Comparison of ENCODE assay signal across 1 cellular context in genomic region chr2:147665035-147665434, GRCh38.
TF ChIP-seq lines count a peak whose summit lies in the region.

No MANE protein-coding gene starts in this region.

TF ChIP-seq in GM23338, 12 proteins besides CTCF, POLR2A, EP300 and RAD21 (continued from another document):
- TF ChIP-seq ETS1 (IDR thresholded peaks at IDR 0.05) (no peak), JUNB (IDR thresholded peaks at IDR 0.05; ENCODE audit: unreplicated experiment) (no peak), ZNF114 (CRISPR knock-in tag; IDR thresholded peaks at IDR 0.05) (no peak), EZH2phosphoT487 (IDR thresholded peaks at IDR 0.05; ENCODE audit: unreplicated experiment) (no peak), EZH2 (IDR thresholded peaks at IDR 0.05; ENCODE audit: low read depth, unreplicated experiment) (no peak), ZNF331 (CRISPR knock-in tag; IDR thresholded peaks at IDR 0.05; ENCODE audit: low read depth) (no peak), NANOG (IDR thresholded peaks at IDR 0.05; ENCODE audit: borderline replicate concordance) (no peak), ZNF462 (CRISPR knock-in tag; IDR thresholded peaks at IDR 0.05) (no peak), POLR2AphosphoS5 (IDR thresholded peaks at IDR 0.05; ENCODE audit: low read depth) (no peak), REST (IDR thresholded peaks at IDR 0.05; ENCODE audit: unreplicated experiment) (no peak), CREB1 (CRISPR knock-in tag; IDR thresholded peaks at IDR 0.05; ENCODE audit: low read depth) (no peak)
TF ChIP-seq in GM23338: peak in this region for 0.
